ENCODE assay signal across 8 cellular contexts in the genomic region with DNA sequence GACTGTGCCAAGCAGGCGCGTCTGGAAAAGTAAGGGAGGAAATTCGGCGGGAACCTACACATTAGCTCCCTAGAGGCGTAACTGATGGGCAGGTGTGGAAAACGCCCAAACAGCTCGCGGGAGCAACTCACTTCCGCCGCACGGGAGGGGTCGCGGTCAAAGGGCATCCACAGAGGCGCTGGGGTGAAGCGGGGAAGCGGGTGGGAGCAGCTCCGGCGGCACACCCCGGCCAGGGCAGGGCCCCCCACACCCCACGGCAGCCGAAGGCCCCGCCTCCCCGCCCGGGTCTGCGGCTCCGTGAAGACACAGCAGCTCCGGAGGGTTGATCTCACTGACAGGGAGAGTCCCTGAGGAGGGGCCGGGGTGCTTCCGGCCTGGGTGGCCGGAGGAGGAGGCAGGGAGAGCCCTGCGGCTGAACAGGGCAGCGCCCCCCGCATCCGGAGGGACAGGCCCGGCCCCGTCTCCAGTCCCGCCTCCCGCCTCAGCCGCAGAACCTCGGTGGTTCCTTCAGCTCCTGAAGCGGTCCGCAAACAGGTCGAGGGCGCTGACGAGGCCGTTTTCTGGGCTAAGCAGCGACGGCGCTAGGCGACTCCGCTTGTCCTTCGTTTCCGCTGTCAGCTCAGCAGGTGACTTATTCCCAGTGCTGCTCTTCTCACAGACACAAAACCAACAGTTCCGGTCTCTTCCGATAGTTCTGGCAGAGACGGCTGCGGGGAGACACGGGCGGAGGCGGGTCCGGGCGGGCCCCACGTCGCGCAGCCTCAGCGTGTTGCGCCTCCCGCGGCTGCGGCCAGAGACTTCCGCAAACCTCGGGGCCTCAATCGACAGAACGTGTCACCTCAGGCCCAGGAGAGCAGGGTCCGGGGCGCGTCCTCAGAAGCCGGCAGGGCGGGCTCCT.
A peak's percentile ranks its signal among the peaks of the same experiment; 100 is the strongest.
DNase-seq lines count a peak whose midpoint lies in the region; ATAC-seq and TF ChIP-seq lines count a peak whose summit lies in the region.

No MANE protein-coding gene starts in this region.

- peaks cover 60% of the 10 kb centered on the region for H3K27me3 Mint-ChIP-seq in activated naive CD4-positive, alpha-beta T cell treated with anti-CD3 and anti-CD28 coated beads, Interleukin-2, amount 10 ng/mL, durations not matched to agents 7 days and 5 days

- ATAC-seq in GM19438 (IDR thresholded peaks at IDR 0.05; ENCODE audit: low read depth, unreplicated experiment) (peak; percentile 79), PC-3 (peak; percentile 65), lung (ENCODE audit: insufficient read depth, low FRiP score) (no peak), HG03045 (IDR thresholded peaks at IDR 0.05; ENCODE audit: unreplicated experiment) (no peak)

- H3F3A ChIP-seq in PC-3 (ENCODE audit: low read length, unreplicated experiment), result no peaks in the 10 kb centered on the region

- peak; percentile 47 for DNase-seq in PC-3
- peak; percentile 84 for DNase-seq in activated naive CD4-positive, alpha-beta T cell treated with anti-CD3 and anti-CD28 coated beads, Interleukin-2, amount 10 ng/mL, durations not matched to agents 7 days and 5 days
- no peak for DNase-seq in lung (ENCODE audit: low spot score)
- peak; percentile 64 for DNase-seq in stimulated activated CD8-positive, alpha-beta memory T cell treated with anti-CD3 and anti-CD28 coated beads, Interleukin-4, amount 100 ng/mL, for 48 hours
- no peak for DNase-seq in RKO (ENCODE audit: low spot score)
- no peak for DNase-seq in SIG-M5 (lab: John Stamatoyannopoulos, UW)

- peak overlapping the region; percentile 62 for H3K4me3 ChIP-seq in PC-3 (ENCODE audit: low read length)
- H3K4me3 ChIP-seq in lung, result peak overlapping the region; percentile 27

- H3K9me2 ChIP-seq in PC-3 (replicated peaks; ENCODE audit: low read length), result no peaks in the 10 kb centered on the region

- BruUV-seq in PC-3 (replicated peaks; lab: Mats Ljungman, UMichigan), result no TSS peak

- peaks cover 26% of the 10 kb centered on the region for H3K4me1 Mint-ChIP-seq in activated naive CD4-positive, alpha-beta T cell treated with anti-CD3 and anti-CD28 coated beads, Interleukin-2, amount 10 ng/mL, durations not matched to agents 7 days and 5 days

- intact Hi-C loops in PC-3 (cut with micrococcal nuclease), result loop anchor here (2.0 to 5.0 kb wide), 2 partner anchors 48 to 201 kb away; no protein-coding TSS in a partner anchor

- H3K36me3 ChIP-seq in PC-3 (ENCODE audit: low read depth, low read length) (no peaks in the 10 kb centered on the region), lung (ENCODE audit: control insufficient read depth in 2 of 2, insufficient read depth in 2 of 2, low read length in 2 of 2) (no peaks in the 10 kb centered on the region)

- CTCF ChIA-PET in PC-3 (lab: Charles Lee), result no interaction called here
- CTCF ChIA-PET in activated naive CD4-positive, alpha-beta T cell treated with anti-CD3 and anti-CD28 coated beads, Interleukin-2, amount 10 ng/mL, durations not matched to agents 7 days and 5 days (lab: Charles Lee), result interaction anchor here (0.6 to 1.2 kb wide), 2 partner anchors 44 to 245 kb away, joined by 3 to 5 read pairs; no protein-coding TSS in a partner anchor

- H3K9me3 ChIP-seq in PC-3 (ENCODE audit: low read length) (no peaks in the 10 kb centered on the region), lung (ENCODE audit: control insufficient read depth in 2 of 2, insufficient read depth in 1 of 2, low read length in 1 of 2) (peaks cover 0 to 2% of the 10 kb centered on the region in 2 donors)

- H2AFZ ChIP-seq in PC-3 (ENCODE audit: low read length), result peak overlapping the region; percentile 85

- peaks cover 4% of the 10 kb centered on the region for H3K36me3 Mint-ChIP-seq in activated naive CD4-positive, alpha-beta T cell treated with anti-CD3 and anti-CD28 coated beads, Interleukin-2, amount 10 ng/mL, durations not matched to agents 7 days and 5 days

- H3K4me1 ChIP-seq in PC-3 (ENCODE audit: insufficient read depth, low read length) (peaks cover 14% of the 10 kb centered on the region), lung (ENCODE audit: control insufficient read depth in 2 of 2, insufficient read depth in 2 of 2, low read length in 2 of 2) (peaks cover 0 to 7% of the 10 kb centered on the region in 2 donors)

- POLR2A ChIA-PET in PC-3 (lab: Charles Lee; ENCODE audit: unreplicated experiment), result interaction anchor here (0.9 kb wide), 1 partner anchor 96 kb away, joined by 4 read pairs; no protein-coding TSS in a partner anchor

- no peaks in the 10 kb centered on the region for H3K79me2 ChIP-seq in PC-3 (ENCODE audit: low read length)

- H3K27ac ChIP-seq in PC-3 (ENCODE audit: low read length) (peak overlapping the region; percentile 38), lung (ENCODE audit: low read depth in 1 of 2, low read length in 1 of 2) (no peak overlapping the region)

- H4K20me1 ChIP-seq in PC-3 (ENCODE audit: low read length), result no peaks in the 10 kb centered on the region

- peak overlapping the region; percentile 92 for H3K27ac Mint-ChIP-seq in activated naive CD4-positive, alpha-beta T cell treated with anti-CD3 and anti-CD28 coated beads, Interleukin-2, amount 10 ng/mL, durations not matched to agents 7 days and 5 days

- no peaks in the 10 kb centered on the region for H3K9me3 Mint-ChIP-seq in activated naive CD4-positive, alpha-beta T cell treated with anti-CD3 and anti-CD28 coated beads, Interleukin-2, amount 10 ng/mL, durations not matched to agents 7 days and 5 days

- H3K27me3 ChIP-seq in PC-3 (ENCODE audit: low read length) (no peaks in the 10 kb centered on the region), lung (ENCODE audit: control insufficient read depth, insufficient read depth) (no peaks in the 10 kb centered on the region)

- peak overlapping the region; percentile 58 for H3K9ac ChIP-seq in PC-3 (ENCODE audit: low read length)

- H3K4me2 ChIP-seq in PC-3 (ENCODE audit: low read length), result peak overlapping the region; percentile 88

- peak overlapping the region; percentile 82 for H3K4me3 Mint-ChIP-seq in activated naive CD4-positive, alpha-beta T cell treated with anti-CD3 and anti-CD28 coated beads, Interleukin-2, amount 10 ng/mL, durations not matched to agents 7 days and 5 days

- TF ChIP-seq CTCF in PC-3 (conservative IDR thresholded peaks at IDR 0.05; ENCODE audit: low read depth, low read length) (no peak; the same call in 1 of the 2 replicates), lung (IDR thresholded peaks at IDR 0.05; ENCODE audit: control extremely low read depth, extremely low read depth) (no peak)

- WGBS in lung, 2 donors, result 9 to 34% methylated on average over 79 of the region's 79 CpGs

Comparison
In these comparisons a context has a peak if more than half of its experiments do, and no peak if none do; other contexts are left out.
1. ATAC-seq: peak in GM19438 (single experiment) and PC-3 (single experiment); none in lung (single experiment) and HG03045 (single experiment).
2. DNase-seq: peak in PC-3 (single experiment), activated naive CD4-positive, alpha-beta T cell treated with anti-CD3 and anti-CD28 coated beads, Interleukin-2, amount 10 ng/mL, durations not matched to agents 7 days and 5 days (single experiment) and stimulated activated CD8-positive, alpha-beta memory T cell treated with anti-CD3 and anti-CD28 coated beads, Interleukin-4, amount 100 ng/mL, for 48 hours (single experiment); none in lung (single experiment), RKO (single experiment) and SIG-M5 (single experiment).